Comparison of ENCODE assay signal across 16 cellular contexts in the genomic region with DNA sequence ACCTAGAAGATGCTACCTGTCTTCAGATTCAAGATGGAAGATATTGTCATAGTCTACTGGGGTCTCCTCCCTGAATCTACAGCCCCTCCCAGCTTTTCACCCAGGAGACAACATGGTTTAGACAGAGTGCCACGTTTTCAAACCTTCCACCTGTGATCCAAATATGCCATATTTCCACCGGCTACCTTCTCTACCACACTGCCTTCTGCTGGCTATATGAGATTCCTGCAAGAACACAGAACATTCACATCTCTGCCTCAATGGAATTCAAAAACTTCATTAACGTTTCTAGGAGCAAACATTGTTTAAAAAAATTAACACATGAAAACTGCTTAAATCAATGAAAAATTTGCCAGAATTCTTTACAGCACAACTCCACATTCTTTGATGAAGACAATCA. TPM values are rescaled to one million over a fixed set of nuclear protein-coding genes. Genes with fewer than 3 reads are reported as not detected.
DNase-seq lines count a peak whose midpoint lies in the region; TF ChIP-seq lines count a peak whose summit lies in the region.
"Had no signal": no experiment of that assay in that cellular context is flagged by ENCODE, and none has a peak within 500 bp of the region (broad histone marks: within the 10 kb centered on the region; RNA-seq: fewer than 3 reads in every experiment).

No MANE protein-coding gene starts in this region.

- H3K36me3 Mint-ChIP-seq in T-helper 2 cell treated with Interferon-gamma antibody and Interleukin-4, amounts not matched to agents 5 μg/mL and 100 μg/mL, for 36 hours (ENCODE audit: low read depth): no peaks in the 10 kb centered on the region
- H3K36me3 Mint-ChIP-seq: CD8-positive, alpha-beta T cell had no signal

- H3K4me2 ChIP-seq in MM.1S (ENCODE audit: low read depth, low read length): no peak overlapping the region

- H3K36me3 ChIP-seq in MM.1S (replicated peaks; ENCODE audit: insufficient read depth, low read length) (no peaks in the 10 kb centered on the region), WERI-Rb-1 (no peaks in the 10 kb centered on the region), liver (ENCODE audit: control insufficient read depth in 4 of 4, insufficient read depth in 3 of 4, low read depth in 1 of 4, low read length in 3 of 4) (no peaks in the 10 kb centered on the region)
- H3K36me3 ChIP-seq: upper lobe of right lung had no signal

- H3K4me1 ChIP-seq in MM.1S (ENCODE audit: low read length): no peaks in the 10 kb centered on the region
- H3K4me1 ChIP-seq in liver (ENCODE audit: control insufficient read depth in 4 of 4, insufficient read depth in 4 of 4, low read length in 3 of 4): no peaks in the 10 kb centered on the region
- H3K4me1 ChIP-seq: upper lobe of right lung had no signal

- H3K9ac ChIP-seq in MM.1S (ENCODE audit: low read length): no peak overlapping the region
- no peak overlapping the region for H3K9ac ChIP-seq in liver (ENCODE audit: low read depth in 1 of 2, low read length in 2 of 2)

- H3K4me1 Mint-ChIP-seq in T-helper 2 cell treated with Interferon-gamma antibody and Interleukin-4, amounts not matched to agents 5 μg/mL and 100 μg/mL, for 36 hours (ENCODE audit: low read depth): no peaks in the 10 kb centered on the region

- H3K27me3 ChIP-seq in MM.1S (replicated peaks; ENCODE audit: insufficient read depth, low read length) (no peaks in the 10 kb centered on the region), WERI-Rb-1 (ENCODE audit: insufficient read depth, low read depth, severe bottlenecking) (peaks cover 9% of the 10 kb centered on the region), liver (ENCODE audit: control insufficient read depth in 4 of 4, insufficient read depth in 4 of 4, low read length in 3 of 4) (peaks cover 0 to 8% (median under 1%) of the 10 kb centered on the region in 4 donors)

- TF ChIP-seq CTCF in GM12864 (IDR thresholded peaks at IDR 0.05; ENCODE audit: low read depth, low read length, missing control alignments): peak; percentile 46
- TF ChIP-seq CTCF in MM.1S (IDR thresholded peaks at IDR 0.05; ENCODE audit: low read length): peak; percentile 72
- TF ChIP-seq CTCF in WERI-Rb-1 (IDR thresholded peaks at IDR 0.05; ENCODE audit: low read depth, low read length): peak; percentile 94
- TF ChIP-seq CTCF in liver (IDR thresholded peaks at IDR 0.05; ENCODE audit: low read depth, low read length, missing input control): peak; percentile 2

- no peak overlapping the region for H3K4me3 Mint-ChIP-seq in T-helper 2 cell treated with Interferon-gamma antibody and Interleukin-4, amounts not matched to agents 5 μg/mL and 100 μg/mL, for 36 hours
- H3K4me3 Mint-ChIP-seq: CD8-positive, alpha-beta T cell had no signal

- H3K27ac ChIP-seq in MM.1S (ENCODE audit: low read length) (no peak overlapping the region), WERI-Rb-1 (no peak overlapping the region), liver (ENCODE audit: low read depth in 1 of 2, low read length in 2 of 2) (no peak overlapping the region)
- H3K27ac ChIP-seq: upper lobe of right lung had no signal

- H3K9me3 ChIP-seq in MM.1S (replicated peaks; ENCODE audit: insufficient read depth, low read length) (no peaks in the 10 kb centered on the region), WERI-Rb-1 (ENCODE audit: severe bottlenecking) (peaks cover 7% of the 10 kb centered on the region), liver (ENCODE audit: control insufficient read depth in 4 of 4, low read length in 3 of 4) (no peaks in the 10 kb centered on the region)
- H3K9me3 ChIP-seq: upper lobe of right lung had no signal

- no peaks in the 10 kb centered on the region for H3K79me2 ChIP-seq in MM.1S (ENCODE audit: low read length)

- peak; percentile 11 to 43 for TF ChIP-seq RAD21 in liver (IDR thresholded peaks at IDR 0.05)

- no peaks in the 10 kb centered on the region for H3F3A ChIP-seq in MM.1S (ENCODE audit: insufficient read depth, low read length)

- H3K4me3 ChIP-seq in GM12864 (ENCODE audit: low read depth, low read length): no peak overlapping the region
- no peak overlapping the region for H3K4me3 ChIP-seq in MM.1S (ENCODE audit: low read length)
- no peak overlapping the region for H3K4me3 ChIP-seq in WERI-Rb-1 (ENCODE audit: low read depth, low read length)
- no peak overlapping the region for H3K4me3 ChIP-seq in liver (ENCODE audit: low read depth in 1 of 3, low read length in 3 of 3)
- H3K4me3 ChIP-seq: upper lobe of right lung had no signal

- no peaks in the 10 kb centered on the region for H3K9me2 ChIP-seq in MM.1S (replicated peaks; ENCODE audit: insufficient read depth, low read length)

- H4K20me1 ChIP-seq in MM.1S (ENCODE audit: insufficient read depth, low read length): no peaks in the 10 kb centered on the region

- DNase-seq in GM12864 (ENCODE audit: low read depth): no peak
- peak; percentile 27 for DNase-seq in MM.1S
- peak; percentile 63 for DNase-seq in WERI-Rb-1
- DNase-seq in middle frontal gyrus (ENCODE audit: extremely low spot score, low spot score): no peak
- no peak for DNase-seq in T-helper 2 cell treated with Interferon-gamma antibody and Interleukin-4, amounts not matched to agents 5 μg/mL and 100 μg/mL, for 36 hours (ENCODE audit: low spot score)
- DNase-seq in GF-D8 (lab: John Stamatoyannopoulos, UW): no peak
- DNase-seq: activated CD8-positive, alpha-beta memory T cell treated with anti-CD3 and anti-CD28 coated beads, Interleukin-2, amount 50 U/mL, for 48 hours; anterior cingulate cortex; CD8-positive, alpha-beta T cell; effector CD8-positive, alpha-beta T cell; NCI-H510A treated with DMSO at 0.1 percent for 48 hours; T1000; upper lobe of right lung had no signal

- WGBS in liver: 9% methylated on average over 3 of the region's 3 CpGs

- peaks cover 10% of the 10 kb centered on the region for H3K27me3 Mint-ChIP-seq in T-helper 2 cell treated with Interferon-gamma antibody and Interleukin-4, amounts not matched to agents 5 μg/mL and 100 μg/mL, for 36 hours (ENCODE audit: low read depth)

- H2AFZ ChIP-seq in MM.1S (ENCODE audit: low read length): no peak overlapping the region

- H3K27ac Mint-ChIP-seq in T-helper 2 cell treated with Interferon-gamma antibody and Interleukin-4, amounts not matched to agents 5 μg/mL and 100 μg/mL, for 36 hours: no peak overlapping the region
- H3K27ac Mint-ChIP-seq: CD8-positive, alpha-beta T cell had no signal

- no peaks in the 10 kb centered on the region for H3K9me3 Mint-ChIP-seq in T-helper 2 cell treated with Interferon-gamma antibody and Interleukin-4, amounts not matched to agents 5 μg/mL and 100 μg/mL, for 36 hours

TF ChIP-seq in liver, 16 proteins besides CTCF, POLR2A, EP300 and RAD21 (continues in another document):
- TF ChIP-seq FOXA2 (IDR thresholded peaks at IDR 0.05) (no peak), SP1 (IDR thresholded peaks at IDR 0.05) (no peak), HNF4G (IDR thresholded peaks at IDR 0.05) (no peak), RXRA (IDR thresholded peaks at IDR 0.05) (no peak), JUND (IDR thresholded peaks at IDR 0.05) (no peak), EGR1 (IDR thresholded peaks at IDR 0.05; ENCODE audit: low read depth in 2 of 2) (no peak)
- TF ChIP-seq, protein P1, sequence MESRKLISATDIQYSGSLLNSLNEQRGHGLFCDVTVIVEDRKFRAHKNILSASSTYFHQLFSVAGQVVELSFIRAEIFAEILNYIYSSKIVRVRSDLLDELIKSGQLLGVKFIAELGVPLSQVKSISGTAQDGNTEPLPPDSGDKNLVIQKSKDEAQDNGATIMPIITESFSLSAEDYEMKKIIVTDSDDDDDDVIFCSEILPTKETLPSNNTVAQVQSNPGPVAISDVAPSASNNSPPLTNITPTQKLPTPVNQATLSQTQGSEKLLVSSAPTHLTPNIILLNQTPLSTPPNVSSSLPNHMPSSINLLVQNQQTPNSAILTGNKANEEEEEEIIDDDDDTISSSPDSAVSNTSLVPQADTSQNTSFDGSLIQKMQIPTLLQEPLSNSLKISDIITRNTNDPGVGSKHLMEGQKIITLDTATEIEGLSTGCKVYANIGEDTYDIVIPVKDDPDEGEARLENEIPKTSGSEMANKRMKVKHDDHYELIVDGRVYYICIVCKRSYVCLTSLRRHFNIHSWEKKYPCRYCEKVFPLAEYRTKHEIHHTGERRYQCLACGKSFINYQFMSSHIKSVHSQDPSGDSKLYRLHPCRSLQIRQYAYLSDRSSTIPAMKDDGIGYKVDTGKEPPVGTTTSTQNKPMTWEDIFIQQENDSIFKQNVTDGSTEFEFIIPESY (IDR thresholded peaks at IDR 0.05): no peak
- TF ChIP-seq, protein P2, sequence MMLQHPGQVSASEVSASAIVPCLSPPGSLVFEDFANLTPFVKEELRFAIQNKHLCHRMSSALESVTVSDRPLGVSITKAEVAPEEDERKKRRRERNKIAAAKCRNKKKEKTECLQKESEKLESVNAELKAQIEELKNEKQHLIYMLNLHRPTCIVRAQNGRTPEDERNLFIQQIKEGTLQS (IDR thresholded peaks at IDR 0.05): no peak
- TF ChIP-seq, protein P3, sequence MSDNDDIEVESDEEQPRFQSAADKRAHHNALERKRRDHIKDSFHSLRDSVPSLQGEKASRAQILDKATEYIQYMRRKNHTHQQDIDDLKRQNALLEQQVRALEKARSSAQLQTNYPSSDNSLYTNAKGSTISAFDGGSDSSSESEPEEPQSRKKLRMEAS (IDR thresholded peaks at IDR 0.05): no peak
- TF ChIP-seq, protein P4, sequence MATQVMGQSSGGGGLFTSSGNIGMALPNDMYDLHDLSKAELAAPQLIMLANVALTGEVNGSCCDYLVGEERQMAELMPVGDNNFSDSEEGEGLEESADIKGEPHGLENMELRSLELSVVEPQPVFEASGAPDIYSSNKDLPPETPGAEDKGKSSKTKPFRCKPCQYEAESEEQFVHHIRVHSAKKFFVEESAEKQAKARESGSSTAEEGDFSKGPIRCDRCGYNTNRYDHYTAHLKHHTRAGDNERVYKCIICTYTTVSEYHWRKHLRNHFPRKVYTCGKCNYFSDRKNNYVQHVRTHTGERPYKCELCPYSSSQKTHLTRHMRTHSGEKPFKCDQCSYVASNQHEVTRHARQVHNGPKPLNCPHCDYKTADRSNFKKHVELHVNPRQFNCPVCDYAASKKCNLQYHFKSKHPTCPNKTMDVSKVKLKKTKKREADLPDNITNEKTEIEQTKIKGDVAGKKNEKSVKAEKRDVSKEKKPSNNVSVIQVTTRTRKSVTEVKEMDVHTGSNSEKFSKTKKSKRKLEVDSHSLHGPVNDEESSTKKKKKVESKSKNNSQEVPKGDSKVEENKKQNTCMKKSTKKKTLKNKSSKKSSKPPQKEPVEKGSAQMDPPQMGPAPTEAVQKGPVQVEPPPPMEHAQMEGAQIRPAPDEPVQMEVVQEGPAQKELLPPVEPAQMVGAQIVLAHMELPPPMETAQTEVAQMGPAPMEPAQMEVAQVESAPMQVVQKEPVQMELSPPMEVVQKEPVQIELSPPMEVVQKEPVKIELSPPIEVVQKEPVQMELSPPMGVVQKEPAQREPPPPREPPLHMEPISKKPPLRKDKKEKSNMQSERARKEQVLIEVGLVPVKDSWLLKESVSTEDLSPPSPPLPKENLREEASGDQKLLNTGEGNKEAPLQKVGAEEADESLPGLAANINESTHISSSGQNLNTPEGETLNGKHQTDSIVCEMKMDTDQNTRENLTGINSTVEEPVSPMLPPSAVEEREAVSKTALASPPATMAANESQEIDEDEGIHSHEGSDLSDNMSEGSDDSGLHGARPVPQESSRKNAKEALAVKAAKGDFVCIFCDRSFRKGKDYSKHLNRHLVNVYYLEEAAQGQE (IDR thresholded peaks at IDR 0.05): no peak

RNA-seq across cellular contexts. Expression of a gene that starts 12.9 kb away (rescaled TPM):
- total RNA-seq in liver: not detected
- polyA plus RNA-seq in liver: not detected
- total RNA-seq: CD8-positive, alpha-beta T cell; HT-29; sciatic nerve; upper lobe of right lung had no signal

RNA-seq across cellular contexts. Expression of a gene that starts 27.0 kb away (rescaled TPM):
- not detected for total RNA-seq in liver
- not detected for polyA plus RNA-seq in liver
- total RNA-seq: CD8-positive, alpha-beta T cell; HT-29; sciatic nerve; upper lobe of right lung had no signal

RNA-seq across cellular contexts. Expression of a gene that starts 39.7 kb away (rescaled TPM):
- total RNA-seq in liver: not detected
- polyA plus RNA-seq in liver: not detected
- total RNA-seq: CD8-positive, alpha-beta T cell; HT-29; sciatic nerve; upper lobe of right lung had no signal

Comparison
In these comparisons a context has a peak if more than half of its experiments do, and no peak if none do; other contexts are left out.
1. DNase-seq: peak in MM.1S (single experiment) and WERI-Rb-1 (single experiment); none in GM12864 (single experiment), middle frontal gyrus (single experiment), T-helper 2 cell treated with Interferon-gamma antibody and Interleukin-4, amounts not matched to agents 5 μg/mL and 100 μg/mL, for 36 hours (single experiment) and GF-D8 (single experiment).
2. CTCF ChIP-seq: peak in every context shown above with its lines; median percentile 94 in WERI-Rb-1; 72 in MM.1S; 46 in GM12864; 2 in liver.